ENCODE assay signal across 26 cellular contexts in the genomic region with DNA sequence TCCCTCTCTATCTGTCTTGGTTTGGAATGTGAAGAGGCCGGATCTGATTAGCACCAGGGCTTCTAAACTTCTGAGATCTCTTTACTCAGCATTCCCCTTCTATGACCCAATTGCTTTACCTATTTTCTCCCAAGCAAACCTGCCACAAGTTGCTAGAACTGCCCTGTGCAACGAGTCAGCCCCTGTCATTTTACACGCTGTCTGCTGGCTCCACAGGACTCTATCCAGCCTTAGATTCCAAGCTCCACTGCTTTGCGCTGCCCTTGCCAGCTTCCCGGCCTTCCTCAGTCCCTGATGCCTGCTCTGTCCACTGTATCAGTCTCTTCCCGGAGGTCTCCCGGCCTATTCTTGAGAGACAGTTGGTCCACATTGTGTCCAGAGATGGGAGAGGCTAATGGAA.
"Had no signal": no experiment of that assay in that cellular context is flagged by ENCODE, and none has a peak within 500 bp of the region (broad histone marks: within the 10 kb centered on the region; RNA-seq: fewer than 3 reads in every experiment).

No MANE protein-coding gene starts in this region.

- DNase-seq: activated CD4-positive, alpha-beta T cell treated with anti-CD3 and anti-CD28 coated beads, Interleukin-2, amount 10 ng/mL, durations not matched to agents 7 days and 5 days; activated CD4-positive, CD25-positive, alpha-beta regulatory T cell treated with anti-CD3 and anti-CD28 coated beads, Interleukin-2, amount 50 U/mL, for 72 hours; activated CD8-positive, alpha-beta memory T cell treated with anti-CD3 and anti-CD28 coated beads, Interleukin-2, amount 10 ng/mL, durations not matched to agents 7 days and 5 days; activated CD8-positive, alpha-beta T cell treated with anti-CD3 and anti-CD28 coated beads for 36 hours; activated effector memory CD4-positive, alpha-beta T cell treated with anti-CD3 and anti-CD28 coated beads, Interleukin-2, amount 50 U/mL, for 16 hours; activated naive CD4-positive, alpha-beta T cell treated with anti-CD3 and anti-CD28 coated beads, Interleukin-2, amount 50 U/mL, for 16 hours; activated T-cell treated with anti-CD3 and anti-CD28 coated beads for 4 hours; adrenal gland; dermis blood vessel endothelial cell; effector CD8-positive, alpha-beta T cell; erythroblast; foreskin keratinocyte; kidney; naive thymus-derived CD8-positive, alpha-beta T cell; occipital lobe; stimulated activated CD4-positive, alpha-beta T cell treated with anti-CD3 and anti-CD28 coated beads, Interleukin-4, amount 100 ng/mL, for 1 hour; stimulated activated naive CD4-positive, alpha-beta T cell; T-cell; upper lobe of left lung; WERI-Rb-1 had no signal

- H3K4me1 Mint-ChIP-seq: activated CD8-positive, alpha-beta memory T cell treated with anti-CD3 and anti-CD28 coated beads, Interleukin-2, amount 10 ng/mL, durations not matched to agents 7 days and 5 days; mesothelial cell of epicardium had no signal

- H3K36me3 Mint-ChIP-seq: activated CD8-positive, alpha-beta memory T cell treated with anti-CD3 and anti-CD28 coated beads, Interleukin-2, amount 10 ng/mL, durations not matched to agents 7 days and 5 days; mesothelial cell of epicardium; naive thymus-derived CD8-positive, alpha-beta T cell; T-cell had no signal

- H3K27me3 Mint-ChIP-seq: activated CD4-positive, alpha-beta T cell treated with anti-CD3 and anti-CD28 coated beads, Interleukin-2, amount 10 ng/mL, durations not matched to agents 7 days and 5 days; activated CD8-positive, alpha-beta memory T cell treated with anti-CD3 and anti-CD28 coated beads, Interleukin-2, amount 10 ng/mL, durations not matched to agents 7 days and 5 days; activated CD8-positive, alpha-beta T cell treated with anti-CD3 and anti-CD28 coated beads for 36 hours; naive thymus-derived CD8-positive, alpha-beta T cell; T-cell had no signal

- H3K4me3 Mint-ChIP-seq: activated CD4-positive, alpha-beta T cell treated with anti-CD3 and anti-CD28 coated beads, Interleukin-2, amount 10 ng/mL, durations not matched to agents 7 days and 5 days; activated CD8-positive, alpha-beta memory T cell treated with anti-CD3 and anti-CD28 coated beads, Interleukin-2, amount 10 ng/mL, durations not matched to agents 7 days and 5 days; activated CD8-positive, alpha-beta T cell treated with anti-CD3 and anti-CD28 coated beads for 36 hours; mesothelial cell of epicardium; naive thymus-derived CD8-positive, alpha-beta T cell; T-cell had no signal

- H3K27ac ChIP-seq: adrenal gland, foreskin keratinocyte, thoracic aorta, upper lobe of left lung, WERI-Rb-1 had no signal

- H3K9me3 Mint-ChIP-seq: activated CD4-positive, alpha-beta T cell treated with anti-CD3 and anti-CD28 coated beads, Interleukin-2, amount 10 ng/mL, durations not matched to agents 7 days and 5 days; activated CD8-positive, alpha-beta T cell treated with anti-CD3 and anti-CD28 coated beads for 36 hours; mesothelial cell of epicardium; naive thymus-derived CD8-positive, alpha-beta T cell; T-cell had no signal

- H3K4me3 ChIP-seq: adrenal gland, lung, smooth muscle cell, thoracic aorta, upper lobe of left lung had no signal

- H3K27ac Mint-ChIP-seq: activated CD4-positive, alpha-beta T cell treated with anti-CD3 and anti-CD28 coated beads, Interleukin-2, amount 10 ng/mL, durations not matched to agents 7 days and 5 days; activated CD8-positive, alpha-beta memory T cell treated with anti-CD3 and anti-CD28 coated beads, Interleukin-2, amount 10 ng/mL, durations not matched to agents 7 days and 5 days; activated CD8-positive, alpha-beta T cell treated with anti-CD3 and anti-CD28 coated beads for 36 hours; mesothelial cell of epicardium; T-cell had no signal

- H3K4me2 ChIP-seq: smooth muscle cell had no signal

- H3K27me3 ChIP-seq: adrenal gland, foreskin keratinocyte, upper lobe of left lung had no signal

- H3K4me1 ChIP-seq: adrenal gland, foreskin keratinocyte, upper lobe of left lung had no signal

- ATAC-seq: activated CD8-positive, alpha-beta memory T cell treated with anti-CD3 and anti-CD28 coated beads, Interleukin-2, amount 10 ng/mL, durations not matched to agents 7 days and 5 days; activated CD8-positive, alpha-beta T cell treated with anti-CD3 and anti-CD28 coated beads for 36 hours; foreskin keratinocyte; left lobe of liver; naive thymus-derived CD8-positive, alpha-beta T cell; sciatic nerve; T-cell had no signal

- H3K9me3 ChIP-seq: adrenal gland, thoracic aorta, upper lobe of left lung had no signal

- H3K36me3 ChIP-seq: adrenal gland, thoracic aorta, upper lobe of left lung, WERI-Rb-1 had no signal
